In the genomic region with DNA sequence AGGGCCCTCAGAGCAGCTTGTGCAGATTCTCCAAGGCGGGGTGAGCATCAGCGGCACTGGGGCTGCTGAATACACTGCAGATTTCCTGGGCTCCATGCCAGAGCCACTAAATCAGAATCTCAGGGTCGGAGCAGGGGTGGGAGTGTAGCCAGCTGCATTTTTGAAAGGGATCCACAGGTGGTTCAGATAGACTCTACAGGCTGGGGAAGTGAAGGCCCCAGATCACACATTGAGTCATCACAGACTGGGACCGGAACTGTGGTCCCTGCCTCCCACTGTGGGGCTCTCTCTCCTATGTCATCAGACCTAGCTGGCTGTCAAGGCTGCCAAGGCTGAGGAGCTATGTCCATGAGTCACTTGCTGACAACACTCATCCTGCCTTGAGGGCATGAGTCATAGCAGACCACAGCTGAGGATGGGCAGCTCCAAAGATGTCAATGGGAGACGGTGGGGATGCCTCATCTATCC, we compare ENCODE assay signal across 9 cellular contexts.
DNase-seq lines count a peak whose midpoint lies in the region; ATAC-seq, FAIRE-seq and TF ChIP-seq lines count a peak whose summit lies in the region.
"Had no signal": no experiment of that assay in that cellular context is flagged by ENCODE, and none has a peak within 500 bp of the region (broad histone marks: within the 10 kb centered on the region; RNA-seq: fewer than 3 reads in every experiment).

No MANE protein-coding gene starts in this region.

- no peak overlapping the region for H4K91ac ChIP-seq in mesenchymal stem cell (ENCODE audit: low read length)

- H3K4me3 ChIP-seq in AG10803 (ENCODE audit: low read length) (no peak overlapping the region), mesenchymal stem cell (ENCODE audit: insufficient read depth in 1 of 2, low read depth in 1 of 2, low read length in 2 of 2) (no peak overlapping the region), transverse colon (no peak overlapping the region)

- TF ChIP-seq CTCF in AG10803 (conservative IDR thresholded peaks at IDR 0.05; ENCODE audit: low read length), result no peak
- no peak for TF ChIP-seq CTCF in transverse colon (IDR thresholded peaks at IDR 0.05)

- no peak overlapping the region for H3K4me2 ChIP-seq in mesenchymal stem cell (ENCODE audit: low read length, poor library complexity, severe bottlenecking)

- H2BK120ac ChIP-seq in mesenchymal stem cell (ENCODE audit: low read depth, low read length), result no peak overlapping the region

- no peak for TF ChIP-seq EP300 in transverse colon (IDR thresholded peaks at IDR 0.05; ENCODE audit: low read depth)

- no peak overlapping the region for H4K8ac ChIP-seq in mesenchymal stem cell (ENCODE audit: low read length)

- H2AFZ ChIP-seq in mesenchymal stem cell (ENCODE audit: low read depth, low read length), result no peak overlapping the region

- intact Hi-C loops in transverse colon (cut with DNase I; ENCODE audit: low total_unique reads), result no loop called here

- 12% methylated on average over 4 of the region's 5 CpGs for WGBS in mesenchymal stem cell
- WGBS in transverse colon (ENCODE audit: low coverage in 1 of 2), 2 donors, result 60% methylated on average over 4 of the region's 5 CpGs; no CpG with 5 or more reads in 1 of the 2 donors

- no peaks in the 10 kb centered on the region for H3K79me1 ChIP-seq in mesenchymal stem cell (replicated peaks; ENCODE audit: low read length, poor library complexity, severe bottlenecking)

- no peak overlapping the region for H2AK5ac ChIP-seq in mesenchymal stem cell (ENCODE audit: low read length, severe bottlenecking)

- TF ChIP-seq POLR2A in transverse colon (IDR thresholded peaks at IDR 0.05), result no peak

- H3K36me3 ChIP-seq in mesenchymal stem cell (ENCODE audit: control insufficient read depth in 1 of 2, insufficient read depth in 2 of 2, low read depth in 1 of 2, low read length in 2 of 2), result no peaks in the 10 kb centered on the region
- no peaks in the 10 kb centered on the region for H3K36me3 ChIP-seq in transverse colon

- H2BK15ac ChIP-seq in mesenchymal stem cell (ENCODE audit: low read depth, poor library complexity, severe bottlenecking), result no peak overlapping the region

- H3K27me3 ChIP-seq in mesenchymal stem cell (ENCODE audit: control insufficient read depth in 1 of 2, insufficient read depth in 1 of 2, low read length in 2 of 2), result peaks cover 0 to 10% of the 10 kb centered on the region in 2 experiments
- H3K27me3 ChIP-seq in transverse colon, result no peaks in the 10 kb centered on the region

- in situ Hi-C loops in transverse colon (cut with MboI; ENCODE audit: low pct_ligation_motif_present in 1 of 4, low pct_unique_long_range_greater_than_20kb in 1 of 4, low sequenced_read_pairs in 3 of 4), result loop anchor here in 1 of 4 donors (25.0 kb wide), 1 partner anchor 111 kb away; no protein-coding TSS in a partner anchor

- no peak overlapping the region for H3K9ac ChIP-seq in mesenchymal stem cell (ENCODE audit: low read length)

- no peak overlapping the region for H3K14ac ChIP-seq in mesenchymal stem cell (ENCODE audit: low read length in 2 of 2)

- no peak overlapping the region for H3K4ac ChIP-seq in mesenchymal stem cell (ENCODE audit: low read depth in 1 of 2, low read length in 2 of 2)

- H2BK12ac ChIP-seq in mesenchymal stem cell (ENCODE audit: low read length in 2 of 2), result no peak overlapping the region

- no peak overlapping the region for H2BK5ac ChIP-seq in mesenchymal stem cell (ENCODE audit: low read depth, low read length, poor library complexity, severe bottlenecking)

- H3K23ac ChIP-seq in mesenchymal stem cell (ENCODE audit: low read length in 2 of 2), result no peak overlapping the region

- peak overlapping the region in 1 of 2 experiments; percentile 79 for H3K18ac ChIP-seq in mesenchymal stem cell (ENCODE audit: low read depth in 1 of 2, low read length in 2 of 2)

- FAIRE-seq in RCC 7860 (lab: Jason Lieb, UNC), result peak; percentile 99
- FAIRE-seq: H1 had no signal

- DNase-seq in AG10803 (ENCODE audit: low read depth) (peak; percentile 98), RCC 7860 (ENCODE audit: low spot score) (peak; percentile 98), amniotic stem cell (lab: John Stamatoyannopoulos, UW) (peak; percentile 78), mesenchymal stem cell (peak; percentile 97), transverse colon (peak; percentile 20), NCI-H524 (lab: John Stamatoyannopoulos, UW) (no peak)

- ATAC-seq in GM19023 (IDR thresholded peaks at IDR 0.05; ENCODE audit: unreplicated experiment) (peak; percentile 95), HG03066 (IDR thresholded peaks at IDR 0.05; ENCODE audit: low read depth, unreplicated experiment) (peak; percentile 98)

- H3K4me1 ChIP-seq in mesenchymal stem cell (ENCODE audit: control insufficient read depth, insufficient read depth, low read depth, low read length) (peaks cover 22% of the 10 kb centered on the region), transverse colon (no peaks in the 10 kb centered on the region)

- H3K9me3 ChIP-seq in mesenchymal stem cell (ENCODE audit: control insufficient read depth, low read length), result no peaks in the 10 kb centered on the region
- no peaks in the 10 kb centered on the region for H3K9me3 ChIP-seq in transverse colon

- H3K27ac ChIP-seq in mesenchymal stem cell (ENCODE audit: low read length, poor library complexity, severe bottlenecking), result peak overlapping the region; percentile 60
- no peak overlapping the region for H3K27ac ChIP-seq in transverse colon

Comparison
In these comparisons a context has a peak if more than half of its experiments do, and no peak if none do; other contexts are left out.
1. DNase-seq: peak in AG10803 (single experiment), RCC 7860 (single experiment), amniotic stem cell (single experiment), mesenchymal stem cell (single experiment) and transverse colon (single experiment); none in NCI-H524 (0 of 2).